Comparison of ENCODE assay signal across 6 cellular contexts in genomic region chr2:82128051-82128450, GRCh38.
"Had no signal": no experiment of that assay in that cellular context is flagged by ENCODE, and none has a peak within 500 bp of the region (broad histone marks: within the 10 kb centered on the region; RNA-seq: fewer than 3 reads in every experiment).

No MANE protein-coding gene starts in this region.

- H3K4me2 ChIP-seq: KMS-11 had no signal

- DNase-seq: IMR-90, KBM-7, KG1 had no signal

- H3K27ac ChIP-seq: HL-60, KMS-11 had no signal

- FAIRE-seq: HTR-8/SVneo had no signal

- H3K9ac ChIP-seq: KMS-11 had no signal
